In genomic region chr12:120669055-120669828, GRCh38 we compare ENCODE assay signal across 8 cellular contexts. TPM values are rescaled to one million over a fixed set of nuclear protein-coding genes. Genes with fewer than 3 reads are reported as not detected.
A peak's percentile ranks its signal among the peaks of the same experiment; 100 is the strongest.
DNase-seq lines count a peak whose midpoint lies in the region; ATAC-seq and TF ChIP-seq lines count a peak whose summit lies in the region.

No MANE protein-coding gene starts in this region.

- no peak overlapping the region for H3K27ac ChIP-seq in cardiac muscle cell
- H3K27ac ChIP-seq in tibial nerve, result peak overlapping the region; percentile 5 to 70 (median 43)

- TF ChIP-seq EP300 in tibial nerve (IDR thresholded peaks at IDR 0.05), result no peak

- H3K36me3 ChIP-seq in cardiac muscle cell (no peaks in the 10 kb centered on the region), tibial nerve (no peaks in the 10 kb centered on the region)

- H3K4me1 ChIP-seq in cardiac muscle cell (ENCODE audit: low read depth), result no peaks in the 10 kb centered on the region
- peaks cover 0 to 17% (median 5%) of the 10 kb centered on the region in 4 donors for H3K4me1 ChIP-seq in tibial nerve

- no peak for TF ChIP-seq POLR2A in tibial nerve (IDR thresholded peaks at IDR 0.05)

- ATAC-seq in GM21786 (IDR thresholded peaks at IDR 0.05; ENCODE audit: unreplicated experiment), result peak; percentile 62
- no peak for ATAC-seq in HG03280 (IDR thresholded peaks at IDR 0.05; ENCODE audit: unreplicated experiment)

- H3K4me3 ChIP-seq in cardiac muscle cell (no peak overlapping the region), tibial nerve (peak overlapping the region in 1 of 4 donors; percentile 10)

- DNase-seq in EH (ENCODE audit: low read depth), result peak; percentile 36
- DNase-seq in NCI-H82 treated with DMSO at 0.1 percent for 48 hours (lab: John Stamatoyannopoulos, UW; ENCODE audit: unreplicated experiment), result peak; percentile 94
- peak; percentile 30 to 51 for DNase-seq in cardiac muscle cell (ENCODE audit: low read depth in 1 of 2, low spot score in 1 of 2)
- peak in 1 of 2 donors; percentile 14 for DNase-seq in tibial nerve (ENCODE audit: low spot score in 2 of 2)
- no peak for DNase-seq in putamen (ENCODE audit: low spot score)
- no peak for DNase-seq in activated T-cell treated with anti-CD3 and anti-CD28 coated beads, Interleukin-2, amount 50 U/mL, for 1 hour

- no peaks in the 10 kb centered on the region for H3K9me3 ChIP-seq in cardiac muscle cell (ENCODE audit: low read depth)
- H3K9me3 ChIP-seq in tibial nerve, result no peaks in the 10 kb centered on the region

- 24 to 33% methylated on average over 12 to 17 of the region's 17 CpGs for WGBS in tibial nerve, 2 donors

- H3K27me3 ChIP-seq in cardiac muscle cell (no peaks in the 10 kb centered on the region), tibial nerve (no peaks in the 10 kb centered on the region)

- TF ChIP-seq CTCF in cardiac muscle cell (IDR thresholded peaks at IDR 0.05; ENCODE audit: low read depth, low read length) (no peak), tibial nerve (IDR thresholded peaks at IDR 0.05) (no peak)

RNA-seq across cellular contexts. Expression of gene MLEC, which starts 17.7 kb away (rescaled TPM):
- total RNA-seq in cardiac muscle cell, result 122 and 137 TPM in 2 replicates
- 159 and 215 TPM in 2 replicates for polyA plus RNA-seq in cardiac muscle cell
- 10 to 100 TPM; 42.6 to 67.8 (median 58.6) TPM for total RNA-seq in tibial nerve

RNA-seq across cellular contexts. Expression of gene CABP1, which starts 28.8 kb away (rescaled TPM):
- not detected in 2 replicates for total RNA-seq in cardiac muscle cell
- not detected in 2 replicates for polyA plus RNA-seq in cardiac muscle cell
- total RNA-seq in tibial nerve, result under 1 TPM in 2 of 4 donors, not detected in 2; 0.21 to 0.22 TPM

RNA-seq across cellular contexts. Expression of gene UNC119B, which starts 41.0 kb away (rescaled TPM):
- total RNA-seq in cardiac muscle cell, result 22.0 and 28.2 TPM in 2 replicates
- 14.1 and 14.7 TPM in 2 replicates for polyA plus RNA-seq in cardiac muscle cell
- total RNA-seq in tibial nerve, result 10 to 100 TPM; 20.4 to 27.1 (median 22.1) TPM

RNA-seq across cellular contexts. Expression of gene ACADS, which starts 56.4 kb away (rescaled TPM):
- total RNA-seq in cardiac muscle cell (34.3 and 59.8 TPM in 2 replicates), tibial nerve (10 to 100 TPM; 24.7 to 53.4 (median 34.3) TPM)
- 35.9 and 77.1 TPM in 2 replicates for polyA plus RNA-seq in cardiac muscle cell

Comparison
In these comparisons a context has a peak if more than half of its experiments do, and no peak if none do; other contexts are left out.
1. DNase-seq: peak in EH (single experiment), NCI-H82 treated with DMSO at 0.1 percent for 48 hours (single experiment) and cardiac muscle cell (2 of 2); none in putamen (single experiment) and activated T-cell treated with anti-CD3 and anti-CD28 coated beads, Interleukin-2, amount 50 U/mL, for 1 hour (single experiment).